1 cellular context compared by ENCODE assay signal in the genomic region with DNA sequence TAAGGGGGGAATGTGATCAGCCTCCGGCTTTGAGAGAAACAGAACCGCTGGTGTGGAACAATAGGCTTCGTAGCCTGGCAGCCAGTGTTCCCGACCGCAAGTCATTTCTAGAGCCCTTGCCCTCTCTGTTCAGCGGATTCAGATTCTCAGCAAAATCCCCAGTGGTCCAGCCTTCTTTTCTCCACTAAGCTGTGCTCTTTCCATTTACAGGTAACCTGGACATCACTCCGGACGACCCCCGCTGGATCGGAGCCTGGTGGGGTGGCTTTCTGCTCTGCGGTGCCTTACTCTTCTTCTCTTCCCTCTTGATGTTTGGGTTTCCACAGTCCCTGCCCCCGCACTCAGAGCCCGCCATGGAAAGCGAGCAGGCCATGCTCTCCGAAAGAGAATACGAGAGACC.
TF ChIP-seq lines count a peak whose summit lies in the region.

No MANE protein-coding gene starts in this region.

TF ChIP-seq in H1, 55 proteins besides CTCF, POLR2A, EP300 and RAD21 (continued from another document):
- no peak for TF ChIP-seq EZH2 (IDR thresholded peaks at IDR 0.05; ENCODE audit: low read depth, low read length, severe bottlenecking)
- no peak for TF ChIP-seq SIX5 (IDR thresholded peaks at IDR 0.05; ENCODE audit: low read depth, low read length)
- no peak for TF ChIP-seq HDAC2 (IDR thresholded peaks at IDR 0.05; ENCODE audit: borderline replicate concordance in 1 of 2, low read depth in 2 of 2, low read length in 2 of 2)
- TF ChIP-seq EGR1 (IDR thresholded peaks at IDR 0.05; ENCODE audit: borderline replicate concordance, low read depth, low read length) = no peak
- TF ChIP-seq RFX5 (IDR thresholded peaks at IDR 0.05; ENCODE audit: borderline replicate concordance, low read depth, low read length) = no peak
- no peak for TF ChIP-seq CHD1 (IDR thresholded peaks at IDR 0.05; ENCODE audit: low read depth, low read length)
- no peak for TF ChIP-seq POU5F1 (IDR thresholded peaks at IDR 0.05; ENCODE audit: low read depth, low read length)
- no peak for TF ChIP-seq HDAC6 (IDR thresholded peaks at IDR 0.05; ENCODE audit: low read depth, low read length)
- TF ChIP-seq, protein P1, sequence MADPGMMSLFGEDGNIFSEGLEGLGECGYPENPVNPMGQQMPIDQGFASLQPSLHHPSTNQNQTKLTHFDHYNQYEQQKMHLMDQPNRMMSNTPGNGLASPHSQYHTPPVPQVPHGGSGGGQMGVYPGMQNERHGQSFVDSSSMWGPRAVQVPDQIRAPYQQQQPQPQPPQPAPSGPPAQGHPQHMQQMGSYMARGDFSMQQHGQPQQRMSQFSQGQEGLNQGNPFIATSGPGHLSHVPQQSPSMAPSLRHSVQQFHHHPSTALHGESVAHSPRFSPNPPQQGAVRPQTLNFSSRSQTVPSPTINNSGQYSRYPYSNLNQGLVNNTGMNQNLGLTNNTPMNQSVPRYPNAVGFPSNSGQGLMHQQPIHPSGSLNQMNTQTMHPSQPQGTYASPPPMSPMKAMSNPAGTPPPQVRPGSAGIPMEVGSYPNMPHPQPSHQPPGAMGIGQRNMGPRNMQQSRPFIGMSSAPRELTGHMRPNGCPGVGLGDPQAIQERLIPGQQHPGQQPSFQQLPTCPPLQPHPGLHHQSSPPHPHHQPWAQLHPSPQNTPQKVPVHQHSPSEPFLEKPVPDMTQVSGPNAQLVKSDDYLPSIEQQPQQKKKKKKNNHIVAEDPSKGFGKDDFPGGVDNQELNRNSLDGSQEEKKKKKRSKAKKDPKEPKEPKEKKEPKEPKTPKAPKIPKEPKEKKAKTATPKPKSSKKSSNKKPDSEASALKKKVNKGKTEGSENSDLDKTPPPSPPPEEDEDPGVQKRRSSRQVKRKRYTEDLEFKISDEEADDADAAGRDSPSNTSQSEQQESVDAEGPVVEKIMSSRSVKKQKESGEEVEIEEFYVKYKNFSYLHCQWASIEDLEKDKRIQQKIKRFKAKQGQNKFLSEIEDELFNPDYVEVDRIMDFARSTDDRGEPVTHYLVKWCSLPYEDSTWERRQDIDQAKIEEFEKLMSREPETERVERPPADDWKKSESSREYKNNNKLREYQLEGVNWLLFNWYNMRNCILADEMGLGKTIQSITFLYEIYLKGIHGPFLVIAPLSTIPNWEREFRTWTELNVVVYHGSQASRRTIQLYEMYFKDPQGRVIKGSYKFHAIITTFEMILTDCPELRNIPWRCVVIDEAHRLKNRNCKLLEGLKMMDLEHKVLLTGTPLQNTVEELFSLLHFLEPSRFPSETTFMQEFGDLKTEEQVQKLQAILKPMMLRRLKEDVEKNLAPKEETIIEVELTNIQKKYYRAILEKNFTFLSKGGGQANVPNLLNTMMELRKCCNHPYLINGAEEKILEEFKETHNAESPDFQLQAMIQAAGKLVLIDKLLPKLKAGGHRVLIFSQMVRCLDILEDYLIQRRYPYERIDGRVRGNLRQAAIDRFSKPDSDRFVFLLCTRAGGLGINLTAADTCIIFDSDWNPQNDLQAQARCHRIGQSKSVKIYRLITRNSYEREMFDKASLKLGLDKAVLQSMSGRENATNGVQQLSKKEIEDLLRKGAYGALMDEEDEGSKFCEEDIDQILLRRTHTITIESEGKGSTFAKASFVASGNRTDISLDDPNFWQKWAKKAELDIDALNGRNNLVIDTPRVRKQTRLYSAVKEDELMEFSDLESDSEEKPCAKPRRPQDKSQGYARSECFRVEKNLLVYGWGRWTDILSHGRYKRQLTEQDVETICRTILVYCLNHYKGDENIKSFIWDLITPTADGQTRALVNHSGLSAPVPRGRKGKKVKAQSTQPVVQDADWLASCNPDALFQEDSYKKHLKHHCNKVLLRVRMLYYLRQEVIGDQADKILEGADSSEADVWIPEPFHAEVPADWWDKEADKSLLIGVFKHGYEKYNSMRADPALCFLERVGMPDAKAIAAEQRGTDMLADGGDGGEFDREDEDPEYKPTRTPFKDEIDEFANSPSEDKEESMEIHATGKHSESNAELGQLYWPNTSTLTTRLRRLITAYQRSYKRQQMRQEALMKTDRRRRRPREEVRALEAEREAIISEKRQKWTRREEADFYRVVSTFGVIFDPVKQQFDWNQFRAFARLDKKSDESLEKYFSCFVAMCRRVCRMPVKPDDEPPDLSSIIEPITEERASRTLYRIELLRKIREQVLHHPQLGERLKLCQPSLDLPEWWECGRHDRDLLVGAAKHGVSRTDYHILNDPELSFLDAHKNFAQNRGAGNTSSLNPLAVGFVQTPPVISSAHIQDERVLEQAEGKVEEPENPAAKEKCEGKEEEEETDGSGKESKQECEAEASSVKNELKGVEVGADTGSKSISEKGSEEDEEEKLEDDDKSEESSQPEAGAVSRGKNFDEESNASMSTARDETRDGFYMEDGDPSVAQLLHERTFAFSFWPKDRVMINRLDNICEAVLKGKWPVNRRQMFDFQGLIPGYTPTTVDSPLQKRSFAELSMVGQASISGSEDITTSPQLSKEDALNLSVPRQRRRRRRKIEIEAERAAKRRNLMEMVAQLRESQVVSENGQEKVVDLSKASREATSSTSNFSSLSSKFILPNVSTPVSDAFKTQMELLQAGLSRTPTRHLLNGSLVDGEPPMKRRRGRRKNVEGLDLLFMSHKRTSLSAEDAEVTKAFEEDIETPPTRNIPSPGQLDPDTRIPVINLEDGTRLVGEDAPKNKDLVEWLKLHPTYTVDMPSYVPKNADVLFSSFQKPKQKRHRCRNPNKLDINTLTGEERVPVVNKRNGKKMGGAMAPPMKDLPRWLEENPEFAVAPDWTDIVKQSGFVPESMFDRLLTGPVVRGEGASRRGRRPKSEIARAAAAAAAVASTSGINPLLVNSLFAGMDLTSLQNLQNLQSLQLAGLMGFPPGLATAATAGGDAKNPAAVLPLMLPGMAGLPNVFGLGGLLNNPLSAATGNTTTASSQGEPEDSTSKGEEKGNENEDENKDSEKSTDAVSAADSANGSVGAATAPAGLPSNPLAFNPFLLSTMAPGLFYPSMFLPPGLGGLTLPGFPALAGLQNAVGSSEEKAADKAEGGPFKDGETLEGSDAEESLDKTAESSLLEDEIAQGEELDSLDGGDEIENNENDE (IDR thresholded peaks at IDR 0.05; ENCODE audit: insufficient replicate concordance, low read length) = no peak
- TF ChIP-seq CEBPB (IDR thresholded peaks at IDR 0.05; ENCODE audit: low read depth, low read length) = no peak
- no peak for TF ChIP-seq CREB1 (IDR thresholded peaks at IDR 0.05)
- no peak for TF ChIP-seq KDM1A (IDR thresholded peaks at IDR 0.05; ENCODE audit: borderline replicate concordance, low read length)
- TF ChIP-seq ZNF274 (IDR thresholded peaks at IDR 0.05; ENCODE audit: borderline replicate concordance, extremely low read depth, low read length) = no peak
- TF ChIP-seq, protein P2, sequence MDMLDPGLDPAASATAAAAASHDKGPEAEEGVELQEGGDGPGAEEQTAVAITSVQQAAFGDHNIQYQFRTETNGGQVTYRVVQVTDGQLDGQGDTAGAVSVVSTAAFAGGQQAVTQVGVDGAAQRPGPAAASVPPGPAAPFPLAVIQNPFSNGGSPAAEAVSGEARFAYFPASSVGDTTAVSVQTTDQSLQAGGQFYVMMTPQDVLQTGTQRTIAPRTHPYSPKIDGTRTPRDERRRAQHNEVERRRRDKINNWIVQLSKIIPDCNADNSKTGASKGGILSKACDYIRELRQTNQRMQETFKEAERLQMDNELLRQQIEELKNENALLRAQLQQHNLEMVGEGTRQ (IDR thresholded peaks at IDR 0.05; ENCODE audit: low read length) = no peak
- no peak for TF ChIP-seq KDM4A (IDR thresholded peaks at IDR 0.05; ENCODE audit: low read depth, low read length, severe bottlenecking)
- no peak for TF ChIP-seq CBX8 (IDR thresholded peaks at IDR 0.05; ENCODE audit: borderline replicate concordance, low read depth, low read length)
- TF ChIP-seq RXRA (IDR thresholded peaks at IDR 0.05; ENCODE audit: insufficient read depth, low read depth, low read length) = no peak
- no peak for TF ChIP-seq KDM5A (IDR thresholded peaks at IDR 0.05; ENCODE audit: low read length)
TF ChIP-seq in H1: peak in this region for 0.
